ENCODE assay signal across 16 cellular contexts in genomic region chr21:42563261-42564045, GRCh38. TPM values are rescaled to one million over a fixed set of nuclear protein-coding genes. Genes with fewer than 3 reads are reported as not detected.
DNase-seq lines count a peak whose midpoint lies in the region; ATAC-seq and TF ChIP-seq lines count a peak whose summit lies in the region.
"Had no signal": no experiment of that assay in that cellular context is flagged by ENCODE, and none has a peak within 500 bp of the region (broad histone marks: within the 10 kb centered on the region; RNA-seq: fewer than 3 reads in every experiment).

No MANE protein-coding gene starts in this region.

- no peaks in the 10 kb centered on the region for H3K27me3 ChIP-seq in sigmoid colon
- H3K27me3 ChIP-seq: brain microvascular endothelial cell, pancreas, thyroid gland had no signal

- peaks cover 30% of the 10 kb centered on the region for H3K36me3 Mint-ChIP-seq in WTC11
- H3K36me3 Mint-ChIP-seq in immature natural killer cell: peaks cover 32 to 60% (median 34%) of the 10 kb centered on the region in 3 donors
- peaks cover 22% of the 10 kb centered on the region for H3K36me3 Mint-ChIP-seq in Calu3 (ENCODE audit: insufficient read depth, unreplicated experiment)

- no peak for TF ChIP-seq EP300 in sigmoid colon (IDR thresholded peaks at IDR 0.05)

- H3K4me1 Mint-ChIP-seq in WTC11 (peaks cover 4% of the 10 kb centered on the region), immature natural killer cell (peaks cover 0 to 5% of the 10 kb centered on the region in 2 donors), Calu3 (ENCODE audit: low read depth, unreplicated experiment) (no peaks in the 10 kb centered on the region)

- H3K4me3 Mint-ChIP-seq in WTC11 (no peak overlapping the region), immature natural killer cell (no peak overlapping the region), Calu3 (ENCODE audit: low read depth, unreplicated experiment) (no peak overlapping the region)
- H3K4me3 Mint-ChIP-seq: HFFc6 had no signal

- no TSS peak for BruUV-seq in Calu3 (replicated peaks; lab: Mats Ljungman, UMichigan)

- intact Hi-C loops in head of caudate nucleus (cut with DNase I): no loop called here
- intact Hi-C loops in sigmoid colon (cut with DNase I): loop anchor here (10.0 kb wide), 1 partner anchor 51 kb away; no protein-coding TSS in a partner anchor
- intact Hi-C loops in Calu3 (cut with micrococcal nuclease; ENCODE audit: unreplicated experiment): no loop called here

- no peaks in the 10 kb centered on the region for H3K9me3 ChIP-seq in sigmoid colon
- H3K9me3 ChIP-seq: pancreas, thyroid gland had no signal

- H3K4me1 ChIP-seq in sigmoid colon: no peaks in the 10 kb centered on the region
- H3K4me1 ChIP-seq: pancreas had no signal

- POLR2A ChIA-PET in WTC11 (lab: Charles Lee) (no interaction called here), HEK293T (lab: Yijun Ruan, JAX) (no interaction called here)

- ATAC-seq in WTC11: no peak
- ATAC-seq: pancreas had no signal

- H3K9me3 Mint-ChIP-seq in WTC11: no peaks in the 10 kb centered on the region
- no peaks in the 10 kb centered on the region for H3K9me3 Mint-ChIP-seq in immature natural killer cell
- H3K9me3 Mint-ChIP-seq in Calu3 (ENCODE audit: low read depth, unreplicated experiment): no peaks in the 10 kb centered on the region

- no peak for TF ChIP-seq CTCF in NB4 (IDR thresholded peaks at IDR 0.05; ENCODE audit: low read depth, low read length)
- no peak for TF ChIP-seq CTCF in WTC11 (IDR thresholded peaks at IDR 0.05)
- TF ChIP-seq CTCF in sigmoid colon (IDR thresholded peaks at IDR 0.05): no peak
- no peak for TF ChIP-seq CTCF in Calu3 (IDR thresholded peaks at IDR 0.05; ENCODE audit: unreplicated experiment)

- no peak for TF ChIP-seq POLR2A in NB4 (IDR thresholded peaks at IDR 0.05; ENCODE audit: extremely low read depth, insufficient read length)
- TF ChIP-seq POLR2A in sigmoid colon (IDR thresholded peaks at IDR 0.05): no peak

- WGBS in sigmoid colon, 2 donors: 91 to 92% methylated on average over 23 of the region's 23 CpGs

- peak; percentile 79 for DNase-seq in NB4 (ENCODE audit: low read depth)
- DNase-seq in WTC11 (ENCODE audit: low spot score): peak; percentile 1
- peak; percentile 33 to 92 (median 75) for DNase-seq in head of caudate nucleus
- DNase-seq in sigmoid colon: peak; percentile 42
- no peak for DNase-seq in immature natural killer cell
- DNase-seq in HEK293T (ENCODE audit: extremely low spot score): no peak
- no peak for DNase-seq in Calu3
- DNase-seq: activated naive CD4-positive, alpha-beta T cell treated with anti-CD3 and anti-CD28 coated beads, Interleukin-2, amount 50 U/mL, for 16 hours; AML-193; brain microvascular endothelial cell; HFFc6; NCI-H446; small intestine; T-helper 1 cell had no signal

- H3K27me3 Mint-ChIP-seq in WTC11 (ENCODE audit: low read depth): no peaks in the 10 kb centered on the region
- peaks cover 0 to 5% (median 0%) of the 10 kb centered on the region in 3 donors for H3K27me3 Mint-ChIP-seq in immature natural killer cell (ENCODE audit: low read depth in 3 of 3)
- H3K27me3 Mint-ChIP-seq in Calu3 (ENCODE audit: unreplicated experiment): no peaks in the 10 kb centered on the region

- H3K4me3 ChIP-seq in NB4 (ENCODE audit: low read depth, low read length): no peak overlapping the region
- H3K4me3 ChIP-seq in sigmoid colon: no peak overlapping the region
- H3K4me3 ChIP-seq: pancreas, thyroid gland had no signal

- peaks cover 0 to 41% (median 2%) of the 10 kb centered on the region in 4 donors for H3K36me3 ChIP-seq in sigmoid colon
- H3K36me3 ChIP-seq: brain microvascular endothelial cell had no signal

- H3K27ac Mint-ChIP-seq in WTC11: no peak overlapping the region
- H3K27ac Mint-ChIP-seq in immature natural killer cell: no peak overlapping the region
- H3K27ac Mint-ChIP-seq in Calu3 (ENCODE audit: unreplicated experiment): no peak overlapping the region
- H3K27ac Mint-ChIP-seq: HFFc6 had no signal

- no peak overlapping the region for H3K27ac ChIP-seq in sigmoid colon
- H3K27ac ChIP-seq: brain microvascular endothelial cell, pancreas, thyroid gland had no signal

- CTCF ChIA-PET in WTC11 (lab: Charles Lee) (interaction anchor here (0.5 to 2.6 kb wide), 2 partner anchors 30 to 254 kb away, joined by 5 to 9 read pairs; no protein-coding TSS in a partner anchor), HEK293T (lab: Yijun Ruan, JAX) (no interaction called here), Calu3 (lab: Charles Lee) (no interaction called here)

TF ChIP-seq in WTC11, 78 proteins besides CTCF, POLR2A, EP300 and RAD21 (continues in another document):
- TF ChIP-seq TCF7 (CRISPR knock-in tag; IDR thresholded peaks at IDR 0.05; ENCODE audit: low read depth): no peak
- no peak for TF ChIP-seq ZNF281 (CRISPR knock-in tag; IDR thresholded peaks at IDR 0.05)
- TF ChIP-seq JUN (CRISPR knock-in tag; IDR thresholded peaks at IDR 0.05): no peak
- TF ChIP-seq SMAD4 (CRISPR knock-in tag; IDR thresholded peaks at IDR 0.05): no peak
- TF ChIP-seq ELF4 (CRISPR knock-in tag; IDR thresholded peaks at IDR 0.05; ENCODE audit: low read depth): no peak
- no peak for TF ChIP-seq GABPB1 (CRISPR knock-in tag; IDR thresholded peaks at IDR 0.05)
- TF ChIP-seq SOX15 (CRISPR knock-in tag; IDR thresholded peaks at IDR 0.05): no peak

TF ChIP-seq in HEK293T, 16 proteins besides CTCF, POLR2A, EP300 and RAD21:
- TF ChIP-seq CTBP1 (IDR thresholded peaks at IDR 0.05; ENCODE audit: borderline replicate concordance) (no peak), SP1 (IDR thresholded peaks at IDR 0.05) (no peak), L3MBTL2 (conservative IDR thresholded peaks at IDR 0.05) (no peak), TARDBP (IDR thresholded peaks at IDR 0.05) (no peak), LEF1 (IDR thresholded peaks at IDR 0.05; ENCODE audit: borderline replicate concordance) (no peak), BHLHE40 (IDR thresholded peaks at IDR 0.05; ENCODE audit: borderline replicate concordance) (no peak), FOXA1 (IDR thresholded peaks at IDR 0.05) (no peak), HDGF (IDR thresholded peaks at IDR 0.05; ENCODE audit: borderline replicate concordance) (no peak), FOXM1 (IDR thresholded peaks at IDR 0.05; ENCODE audit: borderline replicate concordance) (no peak)

RNA-seq across cellular contexts. Expression of gene SLC37A1, which starts 49.8 kb away (rescaled TPM):
- total RNA-seq in WTC11 (2021): 22.7 to 26.3 TPM (median 25.8 TPM) in 3 replicates
- 1 to 10 TPM; 2.3 to 7.8 (median 5.0) TPM for total RNA-seq in sigmoid colon
- 10 to 100 TPM; 21.0 to 98.5 (median 31.2) TPM for polyA plus RNA-seq in sigmoid colon
- 1 to 10 TPM in 2 of 3 donors, under 1 TPM in 1; 0.09 to 6.3 (median 3.0) TPM for polyA plus RNA-seq in immature natural killer cell
- total RNA-seq in Calu3 (2022): 24.9 and 30.9 TPM in 2 replicates
- total RNA-seq: HFFc6 had no signal

Comparison
In these comparisons a context has a peak if more than half of its experiments do, and no peak if none do; other contexts are left out.
1. DNase-seq: peak in NB4 (single experiment), WTC11 (single experiment), head of caudate nucleus (42 of 42) and sigmoid colon (single experiment); none in immature natural killer cell (0 of 3), HEK293T (single experiment) and Calu3 (single experiment).